Comparison of ENCODE assay signal across 29 cellular contexts in genomic region chr10:113932854-113933253, GRCh38.
"Had no signal": no experiment of that assay in that cellular context is flagged by ENCODE, and none has a peak within 500 bp of the region (broad histone marks: within the 10 kb centered on the region; RNA-seq: fewer than 3 reads in every experiment).

No MANE protein-coding gene starts in this region.

- H3K4me3 ChIP-seq: coronary artery, dorsolateral prefrontal cortex, esophagus muscularis mucosa, esophagus squamous epithelium, gastrocnemius medialis, gastroesophageal sphincter, heart left ventricle, heart right ventricle, hepatocyte had no signal

- H3K36me3 ChIP-seq: esophagus muscularis mucosa, esophagus squamous epithelium, gastrocnemius medialis, gastroesophageal sphincter, heart left ventricle, heart right ventricle had no signal

- ATAC-seq: effector memory CD8-positive, alpha-beta T cell; esophagus mucosa; foreskin keratinocyte; gastrocnemius medialis; gastroesophageal sphincter; heart left ventricle; heart right ventricle had no signal

- DNase-seq: cortex of kidney; dermis blood vessel endothelial cell; dorsolateral prefrontal cortex; effector CD4-positive, alpha-beta T cell; effector CD8-positive, alpha-beta T cell; effector memory CD4-positive, alpha-beta T cell; effector memory CD8-positive, alpha-beta T cell; endodermal cell; erythroblast; esophagus squamous epithelium; foreskin fibroblast; foreskin keratinocyte; foreskin melanocyte; gastrocnemius medialis; glutamatergic neuron; head of caudate nucleus; heart left ventricle; heart right ventricle; hippocampal formation had no signal

- H3K9me3 ChIP-seq: esophagus muscularis mucosa, esophagus squamous epithelium, gastrocnemius medialis, gastroesophageal sphincter, heart left ventricle, heart right ventricle had no signal

- H3K4me2 ChIP-seq: hepatocyte had no signal

- H2AFZ ChIP-seq: hepatocyte had no signal

- H3K27me3 ChIP-seq: dorsolateral prefrontal cortex, esophagus muscularis mucosa, esophagus squamous epithelium, foreskin keratinocyte, gastrocnemius medialis, gastroesophageal sphincter, heart left ventricle, heart right ventricle, hepatocyte had no signal

- H3K4me1 Mint-ChIP-seq: endodermal cell had no signal

- H3K9me3 Mint-ChIP-seq: dendritic cell treated with granulocyte-macrophage colony-stimulating factor and Interleukin-4, amounts not matched to agents 40 ng/mL and 50 ng/mL, for 4 days; effector memory CD8-positive, alpha-beta T cell; endodermal cell had no signal

- FAIRE-seq: endometrium, endothelial cell of umbilical vein, frontal cortex had no signal

- H3K4me1 ChIP-seq: esophagus muscularis mucosa, esophagus squamous epithelium, foreskin keratinocyte, gastrocnemius medialis, gastroesophageal sphincter, heart right ventricle had no signal

- H3K4me3 Mint-ChIP-seq: dendritic cell treated with granulocyte-macrophage colony-stimulating factor and Interleukin-4, amounts not matched to agents 40 ng/mL and 50 ng/mL, for 4 days; effector memory CD8-positive, alpha-beta T cell; endodermal cell had no signal

- H3K27me3 Mint-ChIP-seq: dendritic cell treated with granulocyte-macrophage colony-stimulating factor and Interleukin-4, amounts not matched to agents 40 ng/mL and 50 ng/mL, for 4 days had no signal

- H3K27ac ChIP-seq: coronary artery, dorsolateral prefrontal cortex, epithelial cell of prostate, esophagus muscularis mucosa, esophagus squamous epithelium, foreskin keratinocyte, gastrocnemius medialis, gastroesophageal sphincter, heart left ventricle, heart right ventricle, hepatocyte had no signal

- H3K79me2 ChIP-seq: hepatocyte had no signal

- H3K27ac Mint-ChIP-seq: dendritic cell treated with granulocyte-macrophage colony-stimulating factor and Interleukin-4, amounts not matched to agents 40 ng/mL and 50 ng/mL, for 4 days; endodermal cell had no signal
